In the genomic region with DNA sequence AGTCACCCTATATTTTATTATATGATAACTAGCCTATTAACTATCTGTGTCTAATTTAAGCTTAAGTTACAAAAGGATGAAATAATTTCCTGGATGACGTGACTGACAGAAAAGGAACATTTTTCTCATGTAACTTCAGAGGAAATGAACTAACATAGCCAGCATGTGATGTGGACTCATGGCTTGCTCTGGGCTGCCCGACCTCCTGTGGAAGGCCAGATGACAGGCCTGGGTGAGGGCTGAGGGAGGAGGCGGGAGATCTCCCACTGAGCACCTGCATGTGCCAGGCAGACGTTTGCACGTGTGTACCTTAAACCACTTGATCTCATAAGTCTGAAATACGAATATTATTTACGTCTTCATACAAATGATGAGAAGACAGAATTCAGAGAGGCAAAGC, we compare ENCODE assay signal across 13 cellular contexts.
DNase-seq lines count a peak whose midpoint lies in the region; ATAC-seq and TF ChIP-seq lines count a peak whose summit lies in the region.
"Had no signal": no experiment of that assay in that cellular context is flagged by ENCODE, and none has a peak within 500 bp of the region (broad histone marks: within the 10 kb centered on the region; RNA-seq: fewer than 3 reads in every experiment).

No MANE protein-coding gene starts in this region.

- ATAC-seq in lower lobe of right lung (peak; percentile 48 to 70), upper lobe of right lung (peak; percentile 73), GM18870 (IDR thresholded peaks at IDR 0.05; ENCODE audit: unreplicated experiment) (no peak)

- H3K4me3 ChIP-seq in epithelial cell of esophagus (ENCODE audit: low read length) (no peak overlapping the region), lower lobe of right lung (no peak overlapping the region), upper lobe of right lung (no peak overlapping the region)

- H3K9me3 ChIP-seq in lower lobe of right lung = no peaks in the 10 kb centered on the region
- no peaks in the 10 kb centered on the region for H3K9me3 ChIP-seq in upper lobe of right lung

- H3K27ac ChIP-seq in lower lobe of right lung (peak overlapping the region; percentile 9), upper lobe of right lung (peak overlapping the region; percentile 4)

- H3K36me3 ChIP-seq in lower lobe of right lung = peaks cover 77% of the 10 kb centered on the region
- peaks cover 72% of the 10 kb centered on the region for H3K36me3 ChIP-seq in upper lobe of right lung

- intact Hi-C loops in lower lobe of right lung (cut with DNase I) = no loop called here
- intact Hi-C loops in upper lobe of right lung (cut with DNase I) = no loop called here

- TF ChIP-seq CTCF in epithelial cell of esophagus (IDR thresholded peaks at IDR 0.05; ENCODE audit: insufficient read depth, low read depth, low read length, missing control alignments) = no peak
- TF ChIP-seq CTCF in lower lobe of right lung (IDR thresholded peaks at IDR 0.05) = no peak
- TF ChIP-seq CTCF in upper lobe of right lung (IDR thresholded peaks at IDR 0.05) = no peak

- H3K4me1 ChIP-seq in lower lobe of right lung (peaks cover 8% of the 10 kb centered on the region), upper lobe of right lung (peaks cover 8% of the 10 kb centered on the region)

- H3K27me3 ChIP-seq in lower lobe of right lung (ENCODE audit: low read depth) (no peaks in the 10 kb centered on the region), upper lobe of right lung (no peaks in the 10 kb centered on the region)

- DNase-seq in NCI-H226 = peak; percentile 97
- peak; percentile 69 for DNase-seq in epithelial cell of esophagus (ENCODE audit: low read depth)
- DNase-seq in lower lobe of right lung = peak; percentile 52
- no peak for DNase-seq in upper lobe of right lung
- DNase-seq in NCI-H2227 treated with DMSO at 0.1 percent for 48 hours (lab: John Stamatoyannopoulos, UW) = no peak
- DNase-seq in GF-D8 (lab: John Stamatoyannopoulos, UW) = no peak
- DNase-seq: activated naive CD8-positive, alpha-beta T cell treated with anti-CD3 and anti-CD28 coated beads for 36 hours; DMS153; islet precursor cell; NCI-H1694; nucleus accumbens; OCI-M1 had no signal

Comparison
In these comparisons a context has a peak if more than half of its experiments do, and no peak if none do; other contexts are left out.
1. DNase-seq: peak in NCI-H226 (single experiment), epithelial cell of esophagus (single experiment) and lower lobe of right lung (single experiment); none in upper lobe of right lung (single experiment), NCI-H2227 treated with DMSO at 0.1 percent for 48 hours (single experiment) and GF-D8 (single experiment).